In genomic region chr1:65247419-65248359, GRCh38 we compare ENCODE assay signal across 11 cellular contexts.
DNase-seq lines count a peak whose midpoint lies in the region; ATAC-seq, FAIRE-seq and TF ChIP-seq lines count a peak whose summit lies in the region.
"Had no signal": no experiment of that assay in that cellular context is flagged by ENCODE, and none has a peak within 500 bp of the region (broad histone marks: within the 10 kb centered on the region; RNA-seq: fewer than 3 reads in every experiment).

No MANE protein-coding gene starts in this region.

- no peaks in the 10 kb centered on the region for H3K4me1 Mint-ChIP-seq in activated CD8-positive, alpha-beta T cell treated with anti-CD3 and anti-CD28 coated beads for 36 hours (ENCODE audit: low read depth)
- H3K4me1 Mint-ChIP-seq in CD4-positive, alpha-beta T cell (ENCODE audit: low read depth) = no peaks in the 10 kb centered on the region
- H3K4me1 Mint-ChIP-seq: endodermal cell had no signal

- H3K27me3 ChIP-seq in HepG2 (ENCODE audit: control insufficient read depth in 1 of 2, insufficient read depth in 2 of 2, low read length in 2 of 2) (peaks cover 0 to 1% of the 10 kb centered on the region in 2 experiments; a peak in 1 of 5 replicates), upper lobe of left lung (no peaks in the 10 kb centered on the region)
- peaks cover 24% of the 10 kb centered on the region for H3K27me3 ChIP-seq in CD4-positive, alpha-beta T cell (ENCODE audit: control insufficient read depth, insufficient read depth, low read length)

- 23% methylated on average over 3 of the region's 4 CpGs for WGBS in HepG2 (ENCODE audit: low lambda C conversion rate)
- WGBS in upper lobe of left lung, 2 donors = 40 to 57% methylated on average over 4 of the region's 4 CpGs

- TF ChIP-seq RAD21 in HepG2 (CRISPR knock-in tag; IDR thresholded peaks at IDR 0.05) = no peak

- H3K4me1 ChIP-seq in HepG2 (ENCODE audit: insufficient read depth, low read length) = no peaks in the 10 kb centered on the region
- H3K4me1 ChIP-seq in upper lobe of left lung = peaks cover 0 to 5% (median 0%) of the 10 kb centered on the region in 4 donors
- H3K4me1 ChIP-seq: prostate gland had no signal

- H4K20me1 ChIP-seq in HepG2 (ENCODE audit: insufficient read depth, low read length) = no peaks in the 10 kb centered on the region

- BruUV-seq in HepG2 (replicated peaks; lab: Mats Ljungman, UMichigan) = no TSS peak

- TF ChIP-seq POLR2A in HepG2 (IDR thresholded peaks at IDR 0.05; ENCODE audit: insufficient read depth in 1 of 2, low read depth in 2 of 2, low read length in 2 of 2) (no peak), upper lobe of left lung (IDR thresholded peaks at IDR 0.05) (no peak)

- H3K27ac ChIP-seq in HepG2 (ENCODE audit: extremely low read length, insufficient read depth, low read length) (no peak overlapping the region), upper lobe of left lung (peak overlapping the region; percentile 17 to 67 (median 60))
- no peak overlapping the region for H3K27ac ChIP-seq in CD4-positive, alpha-beta T cell (ENCODE audit: low read depth, low read length)
- H3K27ac ChIP-seq: prostate gland had no signal

- H3K4me3 Mint-ChIP-seq in activated CD8-positive, alpha-beta T cell treated with anti-CD3 and anti-CD28 coated beads for 36 hours = no peak overlapping the region
- H3K4me3 Mint-ChIP-seq in CD4-positive, alpha-beta T cell = no peak overlapping the region
- H3K4me3 Mint-ChIP-seq: activated CD4-positive, alpha-beta memory T cell treated with anti-CD3 and anti-CD28 coated beads for 36 hours; endodermal cell had no signal

- no peak overlapping the region for H2AFZ ChIP-seq in HepG2 (ENCODE audit: low read length)

- no peaks in the 10 kb centered on the region for H3K79me2 ChIP-seq in HepG2 (ENCODE audit: insufficient read depth, low read length)

- H3K36me3 Mint-ChIP-seq in activated CD8-positive, alpha-beta T cell treated with anti-CD3 and anti-CD28 coated beads for 36 hours (ENCODE audit: low read depth) = no peaks in the 10 kb centered on the region
- no peaks in the 10 kb centered on the region for H3K36me3 Mint-ChIP-seq in CD4-positive, alpha-beta T cell (ENCODE audit: low read depth)
- H3K36me3 Mint-ChIP-seq: activated CD4-positive, alpha-beta memory T cell treated with anti-CD3 and anti-CD28 coated beads for 36 hours had no signal

- intact Hi-C loops in HepG2 (cut with micrococcal nuclease; ENCODE audit: unreplicated experiment) = no loop called here
- intact Hi-C loops in activated CD8-positive, alpha-beta T cell treated with anti-CD3 and anti-CD28 coated beads for 36 hours (cut with micrococcal nuclease) = no loop called here
- intact Hi-C loops in CD4-positive, alpha-beta T cell (cut with DNase I, micrococcal nuclease) = no loop called here

- DNase-seq in NCI-H2227 (lab: John Stamatoyannopoulos, UW; ENCODE audit: unreplicated experiment) = peak; percentile 23
- DNase-seq in NCI-H2227 treated with DMSO at 0.1 percent for 48 hours (lab: John Stamatoyannopoulos, UW) = no peak
- DNase-seq in dedifferentiated amniotic fluid mesenchymal stem cell (ENCODE audit: extremely low spot score) = peak; percentile 99
- DNase-seq in HepG2 (ENCODE audit: low spot score) = no peak
- DNase-seq in upper lobe of left lung = no peak
- DNase-seq in activated CD8-positive, alpha-beta T cell treated with anti-CD3 and anti-CD28 coated beads for 36 hours = no peak
- no peak for DNase-seq in CD4-positive, alpha-beta T cell
- DNase-seq: activated CD4-positive, alpha-beta memory T cell treated with anti-CD3 and anti-CD28 coated beads for 36 hours; endodermal cell had no signal

- no peak for FAIRE-seq in HepG2 (lab: Jason Lieb, UNC)

- POLR2A ChIA-PET in HepG2 (lab: Yijun Ruan, JAX) = interaction anchor here (0.6 kb wide), 1 partner anchor 98 kb away, joined by 3 read pairs; no protein-coding TSS in a partner anchor
- POLR2A ChIA-PET in activated CD8-positive, alpha-beta T cell treated with anti-CD3 and anti-CD28 coated beads for 36 hours (lab: Charles Lee) = interaction anchor here (0.7 kb wide), 1 partner anchor 8 kb away, joined by 3 read pairs; no protein-coding TSS in a partner anchor
- POLR2A ChIA-PET in CD4-positive, alpha-beta T cell (lab: Charles Lee) = no interaction called here

- H3K36me3 ChIP-seq in HepG2 (replicated peaks in 1 of 2; ENCODE audit: control insufficient read depth in 1 of 2, insufficient read depth in 2 of 2, low read length in 2 of 2) = no peaks in the 10 kb centered on the region
- no peaks in the 10 kb centered on the region for H3K36me3 ChIP-seq in upper lobe of left lung
- H3K36me3 ChIP-seq: prostate gland had no signal

- H3K27me3 Mint-ChIP-seq in activated CD8-positive, alpha-beta T cell treated with anti-CD3 and anti-CD28 coated beads for 36 hours = peaks cover 20% of the 10 kb centered on the region
- peaks cover 38% of the 10 kb centered on the region for H3K27me3 Mint-ChIP-seq in CD4-positive, alpha-beta T cell

- CTCF ChIA-PET in HepG2 (lab: Yijun Ruan, JAX; ENCODE audit: low intra/inter-chr PET ratio, low total read pairs) = no interaction called here
- CTCF ChIA-PET in activated CD8-positive, alpha-beta T cell treated with anti-CD3 and anti-CD28 coated beads for 36 hours (lab: Charles Lee) = interaction anchor here (1.3 to 2.1 kb wide), 4 partner anchors 9 to 440 kb away, joined by 3 to 9 read pairs (median 4); no protein-coding TSS in a partner anchor
- CTCF ChIA-PET in CD4-positive, alpha-beta T cell (lab: Charles Lee) = no interaction called here

- H3K27ac Mint-ChIP-seq in activated CD8-positive, alpha-beta T cell treated with anti-CD3 and anti-CD28 coated beads for 36 hours = no peak overlapping the region
- H3K27ac Mint-ChIP-seq in CD4-positive, alpha-beta T cell = no peak overlapping the region
- H3K27ac Mint-ChIP-seq: activated CD4-positive, alpha-beta memory T cell treated with anti-CD3 and anti-CD28 coated beads for 36 hours; endodermal cell had no signal

- no peaks in the 10 kb centered on the region for H3K9me3 Mint-ChIP-seq in activated CD8-positive, alpha-beta T cell treated with anti-CD3 and anti-CD28 coated beads for 36 hours
- H3K9me3 Mint-ChIP-seq in CD4-positive, alpha-beta T cell = no peaks in the 10 kb centered on the region
- H3K9me3 Mint-ChIP-seq: activated CD4-positive, alpha-beta memory T cell treated with anti-CD3 and anti-CD28 coated beads for 36 hours; endodermal cell had no signal

- H3K9me3 ChIP-seq in HepG2 (ENCODE audit: low read length) (no peaks in the 10 kb centered on the region), upper lobe of left lung (no peaks in the 10 kb centered on the region)
- no peaks in the 10 kb centered on the region for H3K9me3 ChIP-seq in CD4-positive, alpha-beta T cell (ENCODE audit: control insufficient read depth, low read length)
- H3K9me3 ChIP-seq: prostate gland had no signal

- no peak overlapping the region for H3K9ac ChIP-seq in HepG2 (ENCODE audit: insufficient read depth, low read depth, low read length)

- ATAC-seq in HepG2 = peak; percentile 50
- no peak for ATAC-seq in upper lobe of left lung (ENCODE audit: low FRiP score in 2 of 2)
- no peak for ATAC-seq in activated CD8-positive, alpha-beta T cell treated with anti-CD3 and anti-CD28 coated beads for 36 hours
- no peak for ATAC-seq in GM19035 (IDR thresholded peaks at IDR 0.05; ENCODE audit: unreplicated experiment)
- ATAC-seq in CD4-positive, alpha-beta T cell (ENCODE audit: poor library complexity) = no peak

- no peak overlapping the region for H3K4me3 ChIP-seq in HepG2 (replicated peaks in 1 of 3; ENCODE audit: insufficient read depth in 1 of 3, low read depth in 2 of 3, low read length in 3 of 3)
- no peak overlapping the region for H3K4me3 ChIP-seq in upper lobe of left lung
- H3K4me3 ChIP-seq: prostate gland had no signal

- TF ChIP-seq EP300 in HepG2 (IDR thresholded peaks at IDR 0.05; ENCODE audit: low read depth in 2 of 2, low read length in 2 of 2) (no peak), HepG2 (CRISPR knock-in tag; IDR thresholded peaks at IDR 0.05; ENCODE audit: borderline replicate concordance) (no peak), upper lobe of left lung (IDR thresholded peaks at IDR 0.05) (no peak)

- TF ChIP-seq CTCF in HepG2 (CRISPR knock-in tag; IDR thresholded peaks at IDR 0.05) (no peak), upper lobe of left lung (IDR thresholded peaks at IDR 0.05) (no peak)
- TF ChIP-seq CTCF in activated CD8-positive, alpha-beta T cell treated with anti-CD3 and anti-CD28 coated beads for 36 hours (IDR thresholded peaks at IDR 0.05) = no peak
- no peak for TF ChIP-seq CTCF in CD4-positive, alpha-beta T cell (IDR thresholded peaks at IDR 0.05)

- no peak overlapping the region for H3K4me2 ChIP-seq in HepG2 (ENCODE audit: low read depth, low read length)

- in situ Hi-C loops in HepG2 (cut with HindIII; ENCODE audit: extremely low pct_ligation_motif_present, low pct_unique_long_range_greater_than_20kb) = no loop called here

TF ChIP-seq in HepG2, 621 proteins besides CTCF, POLR2A, EP300 and RAD21:
- no peak for TF ChIP-seq SRSF9 (IDR thresholded peaks at IDR 0.05; ENCODE audit: borderline replicate concordance, insufficient read depth, low read depth, low read length, poor library complexity, severe bottlenecking)

Comparison
In these comparisons a context has a peak if more than half of its experiments do, and no peak if none do; other contexts are left out.
1. DNase-seq: peak in NCI-H2227 (single experiment) and dedifferentiated amniotic fluid mesenchymal stem cell (single experiment); none in NCI-H2227 treated with DMSO at 0.1 percent for 48 hours (single experiment), HepG2 (single experiment), upper lobe of left lung (0 of 2), activated CD8-positive, alpha-beta T cell treated with anti-CD3 and anti-CD28 coated beads for 36 hours (single experiment) and CD4-positive, alpha-beta T cell (0 of 10).
2. H3K27ac ChIP-seq: peak in upper lobe of left lung (4 of 4); none in HepG2 (single experiment) and CD4-positive, alpha-beta T cell (single experiment).